In genomic region chr7:128209229-128210035, GRCh38 we compare ENCODE assay signal across 8 cellular contexts. TPM values are rescaled to one million over a fixed set of nuclear protein-coding genes. Genes with fewer than 3 reads are reported as not detected.
A peak's percentile ranks its signal among the peaks of the same experiment; 100 is the strongest.
DNase-seq lines count a peak whose midpoint lies in the region; ATAC-seq, FAIRE-seq and TF ChIP-seq lines count a peak whose summit lies in the region.

No MANE protein-coding gene starts in this region.

- CTCF ChIA-PET in T-cell (lab: Charles Lee), result interaction anchor here (0.5 to 5.7 kb wide), 30 partner anchors 9 to 1406 kb away, joined by 3 to 142 read pairs (median 4); no protein-coding TSS in a partner anchor

- DNase-seq in D721Med (ENCODE audit: insufficient read length, low spot score), result peak; percentile 77
- DNase-seq in NB4 (ENCODE audit: low read depth), result peak; percentile 86
- DNase-seq in T-cell, result peak; percentile 25 to 71 (median 58)
- DNase-seq in adrenal gland, result peak; percentile 60 to 88 (median 71)
- DNase-seq in left cardiac atrium, result peak; percentile 64
- peak; percentile 87 for DNase-seq in retina

- ATAC-seq in GM21526 (IDR thresholded peaks at IDR 0.05; ENCODE audit: low FRiP score, unreplicated experiment) (peak; percentile 63), T-cell (replicated peaks in 1 of 4) (peak; percentile 73 to 82 (median 80)), left cardiac atrium (peak; percentile 88 to 89), HG02884 (IDR thresholded peaks at IDR 0.05; ENCODE audit: unreplicated experiment) (no peak)

- POLR2A ChIA-PET in T-cell (lab: Charles Lee), result interaction anchor here (0.5 to 0.7 kb wide), 3 partner anchors 75 to 1713 kb away, joined by 3 to 6 read pairs (median 4); no protein-coding TSS in a partner anchor

- no peaks in the 10 kb centered on the region for H3K9me3 ChIP-seq in adrenal gland (replicated peaks in 1 of 3)

- peak; percentile 100 for TF ChIP-seq CTCF in D721Med (IDR thresholded peaks at IDR 0.05; ENCODE audit: insufficient read depth, missing control alignments)
- peak; percentile 100 for TF ChIP-seq CTCF in NB4 (IDR thresholded peaks at IDR 0.05; ENCODE audit: low read depth, low read length)
- peak; percentile 95 to 99 (median 98) for TF ChIP-seq CTCF in adrenal gland (IDR thresholded peaks at IDR 0.05)

- peaks cover 0 to 8% of the 10 kb centered on the region in 2 donors for H3K4me1 ChIP-seq in adrenal gland (replicated peaks in 1 of 2)

- no peak overlapping the region for H3K27ac Mint-ChIP-seq in T-cell

- intact Hi-C loops in adrenal gland (cut with DNase I) (loop anchor here (2.0 to 5.0 kb wide), 5 partner anchors 75 to 502 kb away; no protein-coding TSS in a partner anchor), left cardiac atrium (cut with DNase I) (loop anchor here (2.0 to 10.0 kb wide), 6 partner anchors 72 to 655 kb away; no protein-coding TSS in a partner anchor)

- no peaks in the 10 kb centered on the region for H3K36me3 ChIP-seq in adrenal gland (replicated peaks in 1 of 2)

- H3K36me3 Mint-ChIP-seq in T-cell, result no peaks in the 10 kb centered on the region

- H3K4me3 Mint-ChIP-seq in T-cell, result no peak overlapping the region

- no peaks in the 10 kb centered on the region for H3K9me3 Mint-ChIP-seq in T-cell

- no peak overlapping the region for H3K27ac ChIP-seq in adrenal gland

- H3K27me3 ChIP-seq in adrenal gland, result peaks cover 10% of the 10 kb centered on the region

- H3K27me3 Mint-ChIP-seq in T-cell, result peaks cover 11 to 29% of the 10 kb centered on the region in 2 donors

- peaks cover 0 to 6% (median 0%) of the 10 kb centered on the region in 3 donors for H3K4me1 Mint-ChIP-seq in T-cell

- H3K4me3 ChIP-seq in NB4 (ENCODE audit: low read depth, low read length), result no peak overlapping the region
- H3K4me3 ChIP-seq in adrenal gland, result no peak overlapping the region

- TF ChIP-seq POLR2A in NB4 (IDR thresholded peaks at IDR 0.05; ENCODE audit: extremely low read depth, insufficient read length), result no peak
- no peak for TF ChIP-seq POLR2A in adrenal gland (IDR thresholded peaks at IDR 0.05)

- peak; percentile 76 for FAIRE-seq in D721Med (lab: Jason Lieb, UNC)

- WGBS in adrenal gland, 4 donors, result 13 to 19% (median 16%) methylated on average over 13 to 28 of the region's 28 CpGs

RNA-seq across cellular contexts. Expression of gene LEP, which starts 31.6 kb away (rescaled TPM):
- total RNA-seq in T-cell (not detected), adrenal gland (under 1 TPM in 6 of 8 donors, not detected in 2; under 0.01 to 0.98 (median 0.56) TPM), left cardiac atrium (10 to 100 TPM; 25.6 to 37.1 TPM)
- polyA plus RNA-seq in adrenal gland, result under 1 TPM; 0.05 to 0.61 (median 0.16) TPM

Comparison
In these comparisons a context has a peak if more than half of its experiments do, and no peak if none do; other contexts are left out.
1. RNA of gene LEP, which starts 31.6 kb away (total RNA-seq): 25.6 to 37.1 TPM in left cardiac atrium; under 0.01 to 0.98 TPM in adrenal gland and not detected in T-cell; every median in the first group is over 10 times any median in the second.
2. Peak in every context shown above with its lines, with median percentiles within 50 percentile points of each other: DNase-seq and CTCF ChIP-seq.